ENCODE assay signal across 38 cellular contexts in genomic region chr16:193441-193840, GRCh38. TPM values are rescaled to one million over a fixed set of nuclear protein-coding genes. Genes with fewer than 3 reads are reported as not detected.
"Had no signal": no experiment of that assay in that cellular context is flagged by ENCODE, and none has a peak within 500 bp of the region (broad histone marks: within the 10 kb centered on the region; RNA-seq: fewer than 3 reads in every experiment).

No MANE protein-coding gene starts in this region.

- H3K9ac ChIP-seq: KMS-11 had no signal

- H3K9me3 ChIP-seq: MG63 had no signal

- H3K27me3 ChIP-seq: MG63 had no signal

- DNase-seq: Karpas-422, Kasumi-1, MG63, MM.1S, MV-4-11, NCI-H1048, NCI-H1092, NCI-H1092 treated with DMSO at 0.1 percent for 48 hours, NCI-H1105, NCI-H1105 treated with DMSO at 0.1 percent for 48 hours, NCI-H1417, NCI-H1417 treated with DMSO at 0.1 percent for 48 hours, NCI-H1436, NCI-H1436 treated with DMSO at 0.1 percent for 48 hours, NCI-H146, NCI-H1694, NCI-H1694 treated with DMSO at 0.1 percent for 48 hours, NCI-H187, NCI-H187 treated with DMSO at 0.1 percent for 48 hours, NCI-H1930, NCI-H2029, NCI-H2029 treated with DMSO at 0.1 percent for 48 hours, NCI-H2081, NCI-H2081 treated with DMSO at 0.1 percent for 48 hours, NCI-H2107, NCI-H2171, NCI-H2171 treated with DMSO at 0.1 percent for 48 hours, NCI-H2227 treated with DMSO at 0.1 percent for 48 hours, NCI-H226, NCI-H345, NCI-H446, NCI-H446 treated with DMSO at 0.1 percent for 48 hours, NCI-H510A had no signal

- H3K27ac ChIP-seq: KMS-11 had no signal

- H3K4me3 ChIP-seq: MG63 had no signal

- H3K4me2 ChIP-seq: KMS-11 had no signal

RNA-seq across cellular contexts. Expression of gene HBQ1, which starts 13.2 kb away (rescaled TPM):
- total RNA-seq: M059J, MCF 10A had no signal

RNA-seq across cellular contexts. Expression of gene HBA1, which starts 17.0 kb away (rescaled TPM):
- total RNA-seq: LHCN-M2, M059J had no signal

RNA-seq across cellular contexts. Expression of gene HBA2, which starts 20.8 kb away (rescaled TPM):
- total RNA-seq: LHCN-M2, M059J, MCF 10A, NCI-H460 had no signal

RNA-seq across cellular contexts. Expression of gene HBM, which starts 27.7 kb away (rescaled TPM):
- total RNA-seq: LHCN-M2, M059J, MCF 10A, NCI-H460 had no signal
